In the genomic region with DNA sequence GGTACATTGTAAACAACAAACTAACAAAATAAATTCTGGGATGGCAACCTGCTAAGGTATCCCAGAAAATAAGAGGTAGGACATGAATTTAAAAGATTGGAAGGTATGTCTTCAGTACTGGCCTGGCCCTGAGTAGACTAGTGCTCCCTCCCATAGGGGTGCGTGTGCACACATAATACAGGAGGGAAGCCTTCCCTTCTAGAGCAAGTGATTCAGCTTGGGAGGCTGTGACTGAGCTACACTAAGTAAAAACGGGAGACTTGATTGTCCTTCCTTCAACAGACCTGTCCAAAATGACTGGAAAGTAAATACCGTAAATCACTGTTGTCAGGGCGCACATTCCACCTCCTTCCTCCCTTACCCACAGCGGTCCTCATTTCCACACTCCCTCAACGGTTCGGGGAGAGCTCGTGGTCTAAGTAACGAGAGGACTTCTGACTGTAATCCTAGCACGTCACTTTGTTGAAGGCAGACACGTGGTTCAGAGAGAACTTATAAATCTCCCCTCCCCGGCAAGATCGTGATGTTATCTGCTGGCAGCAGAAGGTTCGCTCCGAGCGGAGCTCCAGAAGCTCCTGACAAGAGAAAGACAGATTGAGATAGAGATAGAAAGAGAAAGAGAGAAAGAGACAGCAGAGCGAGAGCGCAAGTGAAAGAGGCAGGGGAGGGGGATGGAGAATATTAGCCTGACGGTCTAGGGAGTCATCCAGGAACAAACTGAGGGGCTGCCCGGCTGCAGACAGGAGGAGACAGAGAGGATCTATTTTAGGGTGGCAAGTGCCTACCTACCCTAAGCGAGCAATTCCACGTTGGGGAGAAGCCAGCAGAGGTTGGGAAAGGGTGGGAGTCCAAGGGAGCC, we compare ENCODE assay signal across 8 cellular contexts.
DNase-seq lines count a peak whose midpoint lies in the region; ATAC-seq and TF ChIP-seq lines count a peak whose summit lies in the region.

A gene (plus strand): TSS at position 523 of the 859 bp plus-strand sequence. CDS start 1,366 bp downstream, outside the sequence.

- peak within 1 kb of the TSS; percentile 80 for H3K27ac ChIP-seq in rectal smooth muscle tissue (ENCODE audit: low read depth, low read length)

- H3K9ac ChIP-seq in rectal smooth muscle tissue (ENCODE audit: low read length), result peak within 1 kb of the TSS; percentile 16

- peak; percentile 32 for TF ChIP-seq CTCF in astrocyte of the spinal cord (IDR thresholded peaks at IDR 0.05; ENCODE audit: low read depth, low read length)

- H3K36me3 ChIP-seq in rectal smooth muscle tissue (ENCODE audit: control insufficient read depth, insufficient read depth, low read length), result no peaks in the 10 kb centered on the region

- in situ Hi-C loops in astrocyte of the spinal cord (cut with HindIII; ENCODE audit: low sequenced_read_pairs), result no loop called here

- DNase-seq in Ammon's horn (ENCODE audit: low spot score) (peak; percentile 70), NCI-H748 (lab: John Stamatoyannopoulos, UW; ENCODE audit: unreplicated experiment) (peak; percentile 77), astrocyte of the spinal cord (ENCODE audit: low read depth, low spot score) (peak; percentile 93), hippocampal formation (lab: John Stamatoyannopoulos, UW) (peak; percentile 39 to 43), HPDE6-E6E7 (ENCODE audit: extremely low spot score) (no peak)

- peaks cover 4% of the 10 kb centered on the region for H3K4me1 ChIP-seq in rectal smooth muscle tissue (ENCODE audit: control insufficient read depth, insufficient read depth, low read length)

- peak; percentile 44 for ATAC-seq in GM18520 (IDR thresholded peaks at IDR 0.05; ENCODE audit: unreplicated experiment)
- peak; percentile 28 for ATAC-seq in HG03039 (IDR thresholded peaks at IDR 0.05; ENCODE audit: unreplicated experiment)

- H3K4me3 ChIP-seq in astrocyte of the spinal cord (ENCODE audit: low read depth, low read length), result peak within 1 kb of the TSS; percentile 60
- peak within 1 kb of the TSS; percentile 80 for H3K4me3 ChIP-seq in rectal smooth muscle tissue (ENCODE audit: low read length)

- H3K27me3 ChIP-seq in rectal smooth muscle tissue (ENCODE audit: control insufficient read depth, insufficient read depth, low read length), result no peaks in the 10 kb centered on the region
